In the genomic region with DNA sequence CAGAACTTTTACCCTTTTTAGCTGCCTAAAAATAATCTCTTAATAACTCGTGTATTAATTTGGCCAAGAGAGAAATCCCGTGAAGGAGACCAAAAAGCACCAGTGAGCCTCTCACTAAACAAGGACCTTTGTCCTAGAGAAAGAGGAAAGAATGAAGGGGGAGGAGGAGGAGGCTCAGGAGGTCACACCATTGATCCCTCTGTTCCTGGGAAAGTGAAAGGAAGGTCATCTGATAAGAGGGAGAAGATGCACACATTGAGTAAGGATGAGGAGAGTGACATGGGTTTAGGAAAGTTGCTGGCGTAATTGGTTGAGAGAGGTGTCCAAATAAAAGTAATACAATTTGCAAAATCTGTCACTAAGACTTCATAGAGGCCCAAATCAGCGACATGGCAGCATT, we compare ENCODE assay signal across 13 cellular contexts.
"Had no signal": no experiment of that assay in that cellular context is flagged by ENCODE, and none has a peak within 500 bp of the region (broad histone marks: within the 10 kb centered on the region; RNA-seq: fewer than 3 reads in every experiment).

No MANE protein-coding gene starts in this region.

- DNase-seq: effector memory CD4-positive, alpha-beta T cell; islet precursor cell; mammary epithelial cell; natural killer cell; posterior cingulate gyrus; sigmoid colon; stimulated activated CD4-positive, alpha-beta T cell treated with anti-CD3 and anti-CD28 coated beads, Interleukin-2, amount 100 ng/mL, for 24 hours; stimulated activated naive CD4-positive, alpha-beta T cell treated with Interleukin-2 at 50 U/mL for 16 hours; trophoblast cell had no signal

- ATAC-seq: esophagus mucosa, gastroesophageal sphincter, left lobe of liver, natural killer cell had no signal

- H3K4me3 ChIP-seq: gastroesophageal sphincter, sigmoid colon, skin epidermis had no signal

- H3K27ac ChIP-seq: gastroesophageal sphincter, sigmoid colon, skin epidermis had no signal

- H3K27me3 ChIP-seq: sigmoid colon had no signal

- H3K36me3 ChIP-seq: gastroesophageal sphincter, sigmoid colon had no signal

- H3K4me1 ChIP-seq: gastroesophageal sphincter, sigmoid colon had no signal
